Comparison of ENCODE assay signal across 8 cellular contexts in genomic region chr9:109101810-109102209, GRCh38. TPM values are rescaled to one million over a fixed set of nuclear protein-coding genes. Genes with fewer than 3 reads are reported as not detected.
DNase-seq lines count a peak whose midpoint lies in the region; ATAC-seq and TF ChIP-seq lines count a peak whose summit lies in the region.

No MANE protein-coding gene starts in this region.

- H3K9me1 ChIP-seq in IMR-90 (ENCODE audit: insufficient read depth, low read length), result peaks cover 15% of the 10 kb centered on the region; the same call in 1 of the 2 replicates

- H2BK12ac ChIP-seq in mesenchymal stem cell (ENCODE audit: low read length in 2 of 2), result no peak overlapping the region

- peak overlapping the region; percentile 32 for H3K4me3 Mint-ChIP-seq in activated naive CD8-positive, alpha-beta T cell treated with anti-CD3 and anti-CD28 coated beads, Interleukin-2, amount 50 U/mL, for 24 hours

- H3K9ac ChIP-seq in IMR-90 (ENCODE audit: low read depth, low read length) (no peak overlapping the region), mesenchymal stem cell (ENCODE audit: low read length) (peak overlapping the region; percentile 34)

- H3K4me1 ChIP-seq in IMR-90 (ENCODE audit: control insufficient read depth, insufficient read depth, low read length) (peaks cover 16% of the 10 kb centered on the region), mesenchymal stem cell (ENCODE audit: control insufficient read depth, insufficient read depth, low read depth, low read length) (peaks cover 5% of the 10 kb centered on the region)

- H4K5ac ChIP-seq in IMR-90 (ENCODE audit: low read depth, low read length), result no peak overlapping the region

- H3K36me3 Mint-ChIP-seq in activated naive CD8-positive, alpha-beta T cell treated with anti-CD3 and anti-CD28 coated beads, Interleukin-2, amount 50 U/mL, for 24 hours (ENCODE audit: low read depth), result peaks cover 62% of the 10 kb centered on the region

- H3K4me3 ChIP-seq in IMR-90 (ENCODE audit: insufficient read depth, low read depth, low read length), result no peak overlapping the region
- H3K4me3 ChIP-seq in mesenchymal stem cell (ENCODE audit: insufficient read depth in 1 of 2, low read depth in 1 of 2, low read length in 2 of 2), result no peak overlapping the region
- H3K4me3 ChIP-seq in coronary artery, result no peak overlapping the region

- H3K27me3 ChIP-seq in IMR-90 (ENCODE audit: control insufficient read depth, insufficient read depth, low read length), result no peaks in the 10 kb centered on the region
- H3K27me3 ChIP-seq in mesenchymal stem cell (ENCODE audit: control insufficient read depth in 1 of 2, insufficient read depth in 1 of 2, low read length in 2 of 2), result no peaks in the 10 kb centered on the region

- DNase-seq in GM03348 (ENCODE audit: low spot score) (peak; percentile 28), IMR-90 (peak; percentile 84), mesenchymal stem cell (peak; percentile 76), NCI-H1417 treated with DMSO at 0.1 percent for 48 hours (lab: John Stamatoyannopoulos, UW) (no peak), coronary artery (ENCODE audit: low spot score) (no peak)
- no peak for DNase-seq in activated naive CD8-positive, alpha-beta T cell treated with anti-CD3 and anti-CD28 coated beads, Interleukin-2, amount 50 U/mL, for 24 hours
- DNase-seq in activated effector memory CD4-positive, alpha-beta T cell treated with anti-CD3 and anti-CD28 coated beads, Interleukin-2, amount 50 U/mL, for 16 hours, result no peak

- H3K9me3 ChIP-seq in IMR-90 (ENCODE audit: control insufficient read depth, insufficient read depth, low read length) (no peaks in the 10 kb centered on the region), mesenchymal stem cell (ENCODE audit: control insufficient read depth, low read length) (no peaks in the 10 kb centered on the region)

- H3K14ac ChIP-seq in IMR-90 (replicated peaks; ENCODE audit: low read depth, low read length) (no peak overlapping the region; the same call in 1 of the 2 replicates), mesenchymal stem cell (ENCODE audit: low read length in 2 of 2) (no peak overlapping the region)

- no peak overlapping the region for H3K56ac ChIP-seq in IMR-90 (ENCODE audit: extremely low read depth, insufficient read depth, low read length)

- H3K36me3 ChIP-seq in IMR-90 (ENCODE audit: control insufficient read depth, insufficient read depth, low read length) (peaks cover 2% of the 10 kb centered on the region), mesenchymal stem cell (ENCODE audit: control insufficient read depth in 1 of 2, insufficient read depth in 2 of 2, low read depth in 1 of 2, low read length in 2 of 2) (peaks cover 7 to 15% of the 10 kb centered on the region in 2 experiments)

- H2AFZ ChIP-seq in IMR-90 (replicated peaks; ENCODE audit: low read length, poor library complexity), result no peak overlapping the region
- no peak overlapping the region for H2AFZ ChIP-seq in mesenchymal stem cell (ENCODE audit: low read depth, low read length)

- H3K27ac ChIP-seq in IMR-90 (ENCODE audit: insufficient read depth, low read length) (no peak overlapping the region), mesenchymal stem cell (ENCODE audit: low read length, poor library complexity, severe bottlenecking) (peak overlapping the region; percentile 26), coronary artery (peak overlapping the region in 1 of 2 donors; percentile 13)

- H3K79me1 ChIP-seq in IMR-90 (ENCODE audit: low read depth in 1 of 2, low read length in 2 of 2), result peaks cover 32 to 58% of the 10 kb centered on the region in 2 experiments
- H3K79me1 ChIP-seq in mesenchymal stem cell (replicated peaks; ENCODE audit: low read length, poor library complexity, severe bottlenecking), result peaks cover 1% of the 10 kb centered on the region

- peaks cover 71% of the 10 kb centered on the region for H3K4me1 Mint-ChIP-seq in activated naive CD8-positive, alpha-beta T cell treated with anti-CD3 and anti-CD28 coated beads, Interleukin-2, amount 50 U/mL, for 24 hours

- H2BK120ac ChIP-seq in IMR-90 (ENCODE audit: low read depth, low read length), result no peak overlapping the region
- H2BK120ac ChIP-seq in mesenchymal stem cell (ENCODE audit: low read depth, low read length), result no peak overlapping the region

- H2AK5ac ChIP-seq in IMR-90 (ENCODE audit: low read depth, low read length) (no peak overlapping the region), mesenchymal stem cell (ENCODE audit: low read length, severe bottlenecking) (no peak overlapping the region)

- H2BK5ac ChIP-seq in IMR-90 (ENCODE audit: low read depth, low read length, poor library complexity, severe bottlenecking) (peak overlapping the region; percentile 21), mesenchymal stem cell (ENCODE audit: low read depth, low read length, poor library complexity, severe bottlenecking) (no peak overlapping the region)

- ATAC-seq in GM21528 (IDR thresholded peaks at IDR 0.05; ENCODE audit: low FRiP score, unreplicated experiment) (peak; percentile 63), IMR-90 (ENCODE audit: low read depth) (peak; percentile 12; the same call in 1 of the 2 replicates)
- ATAC-seq in activated naive CD8-positive, alpha-beta T cell treated with anti-CD3 and anti-CD28 coated beads, Interleukin-2, amount 50 U/mL, for 24 hours, result peak; percentile 94

- no peak overlapping the region for H2BK20ac ChIP-seq in IMR-90 (ENCODE audit: low read depth, low read length)

- peaks cover 5% of the 10 kb centered on the region for H3K9me3 Mint-ChIP-seq in activated naive CD8-positive, alpha-beta T cell treated with anti-CD3 and anti-CD28 coated beads, Interleukin-2, amount 50 U/mL, for 24 hours

- peak overlapping the region; percentile 93 for H3K27ac Mint-ChIP-seq in activated naive CD8-positive, alpha-beta T cell treated with anti-CD3 and anti-CD28 coated beads, Interleukin-2, amount 50 U/mL, for 24 hours

- intact Hi-C loops in IMR-90 (cut with micrococcal nuclease), result no loop called here

- H3K4me2 ChIP-seq in IMR-90 (ENCODE audit: low read depth, low read length), result peak overlapping the region; percentile 67; the same call in 1 of the 2 replicates
- H3K4me2 ChIP-seq in mesenchymal stem cell (ENCODE audit: low read length, poor library complexity, severe bottlenecking), result no peak overlapping the region

- POLR2A ChIA-PET in IMR-90 (lab: Charles Lee; ENCODE audit: unreplicated experiment), result no interaction called here

- H4K91ac ChIP-seq in IMR-90 (ENCODE audit: insufficient read depth, low read depth, low read length) (no peak overlapping the region), mesenchymal stem cell (ENCODE audit: low read length) (no peak overlapping the region)

- no peak overlapping the region for H2BK15ac ChIP-seq in IMR-90 (ENCODE audit: low read depth, low read length)
- no peak overlapping the region for H2BK15ac ChIP-seq in mesenchymal stem cell (ENCODE audit: low read depth, poor library complexity, severe bottlenecking)

- CTCF ChIA-PET in IMR-90 (lab: Yijun Ruan, JAX), result no interaction called here

- TF ChIP-seq POLR2A in IMR-90 (IDR thresholded peaks at IDR 0.05; ENCODE audit: low read depth, low read length), result no peak

- H3K23ac ChIP-seq in IMR-90 (ENCODE audit: low read depth, low read length), result no peak overlapping the region
- H3K23ac ChIP-seq in mesenchymal stem cell (ENCODE audit: low read length in 2 of 2), result no peak overlapping the region

- BruUV-seq in IMR-90 (replicated peaks; lab: Mats Ljungman, UMichigan), result no TSS peak

- no peak overlapping the region for H2AK9ac ChIP-seq in IMR-90 (replicated peaks; ENCODE audit: low read depth, low read length, poor library complexity)

- H4K8ac ChIP-seq in IMR-90 (ENCODE audit: low read depth in 2 of 2, low read length in 2 of 2), result no peak overlapping the region; a peak in 1 of 4 replicates
- H4K8ac ChIP-seq in mesenchymal stem cell (ENCODE audit: low read length), result no peak overlapping the region

- no peaks in the 10 kb centered on the region for H3K27me3 Mint-ChIP-seq in activated naive CD8-positive, alpha-beta T cell treated with anti-CD3 and anti-CD28 coated beads, Interleukin-2, amount 50 U/mL, for 24 hours

- no CpG with 5 or more reads among the region's 3 CpGs for WGBS in IMR-90 (ENCODE audit: extremely low coverage in 2 of 2, insufficient read length in 1 of 2), 2 experiments
- 54% methylated on average over 2 of the region's 3 CpGs for WGBS in mesenchymal stem cell

- dilution Hi-C loops in IMR-90 (cut with HindIII; ENCODE audit: low sequenced_read_pairs, unreplicated experiment), result no loop called here

- no peak overlapping the region for H3K4ac ChIP-seq in IMR-90 (ENCODE audit: low read depth, low read length)
- no peak overlapping the region for H3K4ac ChIP-seq in mesenchymal stem cell (ENCODE audit: low read depth in 1 of 2, low read length in 2 of 2)

- H3K18ac ChIP-seq in IMR-90 (ENCODE audit: low read depth, low read length) (0 out of 2 replicates have a peak overlapping the region, but pooled peaks have one; percentile 72), mesenchymal stem cell (ENCODE audit: low read depth in 1 of 2, low read length in 2 of 2) (no peak overlapping the region)

- H4K20me1 ChIP-seq in IMR-90 (ENCODE audit: insufficient read depth, low read length), result peaks cover 19% of the 10 kb centered on the region

- in situ Hi-C loops in IMR-90 (cut with MboI; ENCODE audit: low sequenced_read_pairs), result loop anchor here (10.0 kb wide), 1 partner anchor 63 kb away; the partner anchor contains the start of gene FRRS1L

- TF ChIP-seq CTCF in IMR-90 (conservative IDR thresholded peaks at IDR 0.05; ENCODE audit: low read depth, low read length) (no peak), coronary artery (IDR thresholded peaks at IDR 0.05) (no peak)

- no peak for TF ChIP-seq RAD21 in IMR-90 (IDR thresholded peaks at IDR 0.05; ENCODE audit: low read length)

TF ChIP-seq in IMR-90, 13 proteins besides CTCF, POLR2A, EP300 and RAD21:
- TF ChIP-seq FOS (IDR thresholded peaks at IDR 0.05; ENCODE audit: low read depth, low read length) (peak; percentile 7; the same call in 1 of the 2 replicates), BHLHE40 (IDR thresholded peaks at IDR 0.05; ENCODE audit: low read depth, low read length) (no peak), MAFK (IDR thresholded peaks at IDR 0.05; ENCODE audit: low read depth, low read length) (no peak), CHD1 (IDR thresholded peaks at IDR 0.05; ENCODE audit: low read depth, low read length) (no peak)

RNA-seq across cellular contexts. Expression of gene TMEM245, which starts 17.9 kb away (rescaled TPM):
- total RNA-seq in IMR-90 (2012; rRNA removed), result 51.7 and 57.9 TPM in 2 replicates
- polyA plus RNA-seq in IMR-90 (2012; rRNA removed), result 21.0 and 24.8 TPM in 2 replicates
- polyA plus RNA-seq in IMR-90 (2012; cell fraction: cytosol; rRNA removed), result 11.7 and 26.8 TPM in 2 replicates
- 4.9 and 24.1 TPM in 2 replicates for polyA plus RNA-seq in IMR-90 (2012; cell fraction: nucleus; rRNA removed; ENCODE audit: low replicate concordance)
- 37.3 TPM for polyA plus RNA-seq in mesenchymal stem cell (2013, experiment 1 of 2)
- 38.3 TPM for polyA plus RNA-seq in mesenchymal stem cell (2013, experiment 2 of 2)

Comparison
In these comparisons a context has a peak if more than half of its experiments do, and no peak if none do; other contexts are left out.
1. DNase-seq: peak in GM03348 (single experiment), IMR-90 (single experiment) and mesenchymal stem cell (single experiment); none in activated naive CD8-positive, alpha-beta T cell treated with anti-CD3 and anti-CD28 coated beads, Interleukin-2, amount 50 U/mL, for 24 hours (single experiment), NCI-H1417 treated with DMSO at 0.1 percent for 48 hours (single experiment), coronary artery (single experiment) and activated effector memory CD4-positive, alpha-beta T cell treated with anti-CD3 and anti-CD28 coated beads, Interleukin-2, amount 50 U/mL, for 16 hours (single experiment).
2. ATAC-seq: peak in every context shown above with its lines; median percentile 94 in activated naive CD8-positive, alpha-beta T cell treated with anti-CD3 and anti-CD28 coated beads, Interleukin-2, amount 50 U/mL, for 24 hours; 63 in GM21528; 12 in IMR-90.